In genomic region chr4:48073567-48074103, GRCh38 we compare ENCODE assay signal across 17 cellular contexts. TPM values are rescaled to one million over a fixed set of nuclear protein-coding genes. Genes with fewer than 3 reads are reported as not detected.
DNase-seq lines count a peak whose midpoint lies in the region; ATAC-seq, FAIRE-seq and TF ChIP-seq lines count a peak whose summit lies in the region.
"Had no signal": no experiment of that assay in that cellular context is flagged by ENCODE, and none has a peak within 500 bp of the region (broad histone marks: within the 10 kb centered on the region; RNA-seq: fewer than 3 reads in every experiment).

No MANE protein-coding gene starts in this region.

- H3K36me3 ChIP-seq in CD4-positive, CD25-positive, alpha-beta regulatory T cell (ENCODE audit: control insufficient read depth, insufficient read depth, low read length): peaks cover 59% of the 10 kb centered on the region
- no peaks in the 10 kb centered on the region for H3K36me3 ChIP-seq in OCI-LY3 (replicated peaks; ENCODE audit: low read depth, low read length)

- TF ChIP-seq CTCF in OCI-LY3 (IDR thresholded peaks at IDR 0.05; ENCODE audit: low read depth, low read length): no peak

- DNase-seq in CD4-positive, CD25-positive, alpha-beta regulatory T cell: no peak
- DNase-seq in GM12891 (ENCODE audit: insufficient read length, low spot score): no peak
- DNase-seq in NCI-H146 treated with DMSO at 0.1 percent for 48 hours (lab: John Stamatoyannopoulos, UW; ENCODE audit: unreplicated experiment): no peak
- DNase-seq in NCI-H774 (lab: John Stamatoyannopoulos, UW): no peak
- DNase-seq: ACHN, DMS53, H9, Kasumi-1, NCI-H1092, NCI-H1694 treated with DMSO at 0.1 percent for 48 hours, NCI-H446 had no signal

- H3K4me2 ChIP-seq in OCI-LY3 (ENCODE audit: low read length): no peak overlapping the region

- no peaks in the 10 kb centered on the region for H3K9me3 ChIP-seq in CD4-positive, CD25-positive, alpha-beta regulatory T cell (ENCODE audit: control insufficient read depth in 2 of 2, low read length in 2 of 2)
- no peaks in the 10 kb centered on the region for H3K9me3 ChIP-seq in OCI-LY3 (ENCODE audit: insufficient read depth, low read length)

- H3K27ac ChIP-seq in CD4-positive, CD25-positive, alpha-beta regulatory T cell (ENCODE audit: insufficient read depth, low read length, poor library complexity, severe bottlenecking): no peak overlapping the region
- no peak overlapping the region for H3K27ac ChIP-seq in OCI-LY3 (ENCODE audit: low read length)

- no peaks in the 10 kb centered on the region for H3K9me3 Mint-ChIP-seq in CD4-positive, CD25-positive, alpha-beta regulatory T cell
- H3K9me3 Mint-ChIP-seq: H9 had no signal

- H3K9ac ChIP-seq in OCI-LY3 (ENCODE audit: low read length): no peak overlapping the region

- peaks cover 51% of the 10 kb centered on the region for H3K36me3 Mint-ChIP-seq in CD4-positive, CD25-positive, alpha-beta regulatory T cell

- peak overlapping the region in 2 of 3 donors; percentile 20 to 38 for H3K27ac Mint-ChIP-seq in CD4-positive, CD25-positive, alpha-beta regulatory T cell
- H3K27ac Mint-ChIP-seq: H9 had no signal

- FAIRE-seq in GM12891 (lab: Jason Lieb, UNC) (peak; percentile 9), islet of Langerhans (lab: Jason Lieb, UNC) (peak; percentile 33)
- FAIRE-seq: GM18507 had no signal

- no peaks in the 10 kb centered on the region for H3K27me3 Mint-ChIP-seq in CD4-positive, CD25-positive, alpha-beta regulatory T cell

- H3K79me2 ChIP-seq in OCI-LY3 (ENCODE audit: low read length): no peaks in the 10 kb centered on the region

- no peak for ATAC-seq in CD4-positive, CD25-positive, alpha-beta regulatory T cell (ENCODE audit: low read depth in 2 of 2)
- ATAC-seq in GM19328 (IDR thresholded peaks at IDR 0.05; ENCODE audit: unreplicated experiment): no peak
- ATAC-seq: Panc1, Right ventricle myocardium inferior had no signal

- no peaks in the 10 kb centered on the region for H3K4me1 ChIP-seq in CD4-positive, CD25-positive, alpha-beta regulatory T cell (ENCODE audit: control insufficient read depth, insufficient read depth, low read length, poor library complexity, severe bottlenecking)
- peaks cover 81% of the 10 kb centered on the region for H3K4me1 ChIP-seq in OCI-LY3 (ENCODE audit: low read length)

- TF ChIP-seq POLR2A in GM12891 (IDR thresholded peaks at IDR 0.05; ENCODE audit: low read depth, low read length): no peak

- H3K4me3 Mint-ChIP-seq in CD4-positive, CD25-positive, alpha-beta regulatory T cell: no peak overlapping the region
- H3K4me3 Mint-ChIP-seq: H9 had no signal

- H2AFZ ChIP-seq in OCI-LY3 (ENCODE audit: low read depth, low read length): peak overlapping the region; percentile 4; the same call in 1 of the 2 replicates

- H3K4me3 ChIP-seq in CD4-positive, CD25-positive, alpha-beta regulatory T cell (ENCODE audit: low read depth, low read length): no peak overlapping the region
- H3K4me3 ChIP-seq in OCI-LY3 (ENCODE audit: low read length): no peak overlapping the region

- H3K4me1 Mint-ChIP-seq in CD4-positive, CD25-positive, alpha-beta regulatory T cell: peaks cover 0 to 15% (median 4%) of the 10 kb centered on the region in 4 donors
- H3K4me1 Mint-ChIP-seq: H9 had no signal

- H3K27me3 ChIP-seq in CD4-positive, CD25-positive, alpha-beta regulatory T cell (ENCODE audit: control insufficient read depth, insufficient read depth, low read length): no peaks in the 10 kb centered on the region
- no peaks in the 10 kb centered on the region for H3K27me3 ChIP-seq in OCI-LY3 (ENCODE audit: low read depth, low read length)

- no peaks in the 10 kb centered on the region for H4K20me1 ChIP-seq in OCI-LY3 (ENCODE audit: insufficient read depth, low read length)

TF ChIP-seq in GM12891, 5 proteins besides CTCF, POLR2A, EP300 and RAD21:
- no peak for TF ChIP-seq SPI1 (IDR thresholded peaks at IDR 0.05; ENCODE audit: low read depth, low read length)
- no peak for TF ChIP-seq PAX5 (IDR thresholded peaks at IDR 0.05; ENCODE audit: insufficient read depth, low read length, severe bottlenecking)
- no peak for TF ChIP-seq TAF1 (IDR thresholded peaks at IDR 0.05; ENCODE audit: low read depth, low read length)

RNA-seq across cellular contexts. Expression of gene NIPAL1, which starts 57.1 kb away (rescaled TPM):
- 0.52 TPM for total RNA-seq in CD4-positive, CD25-positive, alpha-beta regulatory T cell
- under 1 TPM in 3 of 4 donors, not detected in 1; 0.15 to 0.74 (median 0.72) TPM for polyA plus RNA-seq in CD4-positive, CD25-positive, alpha-beta regulatory T cell
- polyA plus RNA-seq in GM12891 (2012; ENCODE audit: low read depth, missing spikeins): 1.7 TPM

RNA-seq across cellular contexts. Expression of gene CNGA1, which starts 57.2 kb away (rescaled TPM):
- not detected for total RNA-seq in CD4-positive, CD25-positive, alpha-beta regulatory T cell
- under 1 TPM in 1 of 4 donors, not detected in 3; 0.06 TPM for polyA plus RNA-seq in CD4-positive, CD25-positive, alpha-beta regulatory T cell
- 0.76 TPM for polyA plus RNA-seq in GM12891 (2012; ENCODE audit: low read depth, missing spikeins)
- total RNA-seq: Right ventricle myocardium inferior had no signal
